ENCODE assay signal across 31 cellular contexts in the genomic region with DNA sequence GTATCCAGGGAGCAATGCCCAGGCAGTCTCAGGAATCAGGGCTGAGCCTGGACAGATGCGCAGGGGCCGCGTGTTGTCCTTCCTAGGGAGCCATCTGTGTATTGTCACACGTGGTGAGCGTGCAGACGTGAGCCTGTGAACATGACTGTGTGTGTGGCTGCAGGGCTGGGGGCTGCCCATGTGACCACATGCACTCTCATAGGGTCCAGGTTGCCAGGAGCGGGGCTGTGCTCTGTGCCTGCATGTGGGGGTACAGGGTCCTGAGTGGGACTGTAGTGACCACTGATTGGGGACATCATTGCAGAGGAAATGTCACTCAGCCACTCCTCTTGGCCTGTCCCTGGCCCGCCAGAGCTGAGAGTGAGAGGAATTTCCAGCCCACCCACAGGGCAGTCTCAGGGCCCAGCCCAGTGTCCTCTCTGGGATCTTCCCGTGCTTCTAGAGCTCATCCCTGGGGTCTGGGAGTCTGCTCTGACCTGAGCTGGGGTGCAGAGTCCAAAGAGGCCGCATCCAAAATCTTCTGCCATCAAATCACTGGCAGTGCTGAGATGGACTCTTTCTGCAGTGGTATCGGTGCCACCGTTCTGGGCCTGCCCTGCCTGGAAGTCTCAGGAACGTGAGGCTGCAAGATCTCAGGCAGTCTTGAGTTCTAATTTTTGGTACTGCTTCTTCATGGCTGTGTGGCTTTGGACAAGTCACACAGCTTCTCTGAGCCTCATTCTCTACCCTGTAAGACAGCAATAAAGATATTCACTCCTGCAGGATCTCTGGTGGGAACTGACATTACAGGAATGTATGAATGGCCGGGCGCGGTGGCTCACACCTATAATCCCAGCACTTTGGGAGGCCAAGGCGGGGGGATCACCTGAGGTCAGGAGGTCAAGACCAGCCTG.
DNase-seq lines count a peak whose midpoint lies in the region; ATAC-seq and TF ChIP-seq lines count a peak whose summit lies in the region.
"Had no signal": no experiment of that assay in that cellular context is flagged by ENCODE, and none has a peak within 500 bp of the region (broad histone marks: within the 10 kb centered on the region; RNA-seq: fewer than 3 reads in every experiment).

No MANE protein-coding gene starts in this region.

- peak overlapping the region in 8 of 11 experiments; percentile 82 to 96 (median 92); a peak in 13 of 22 replicates for H3K4me2 ChIP-seq in BLaER1 treated with 17β-estradiol and CSF1 and Interleukin-3, amounts not matched to agents 10 nM and 100 nM
- H3K4me2 ChIP-seq in neuronal stem cell (ENCODE audit: insufficient read depth, low read length, poor library complexity, severe bottlenecking) = no peak overlapping the region
- H3K4me2 ChIP-seq: PC-9 had no signal

- H3K36me3 ChIP-seq in BLaER1 treated with 17β-estradiol and CSF1 and Interleukin-3, amounts not matched to agents 10 nM and 100 nM = no peaks in the 10 kb centered on the region
- H3K36me3 ChIP-seq in endodermal cell (ENCODE audit: control insufficient read depth, insufficient read depth, low read length) (no peaks in the 10 kb centered on the region), neuronal stem cell (replicated peaks in 1 of 2; ENCODE audit: control insufficient read depth in 2 of 2, insufficient read depth in 2 of 2, low read length in 2 of 2) (no peaks in the 10 kb centered on the region)
- H3K36me3 ChIP-seq: esophagus squamous epithelium, suprapubic skin had no signal

- H4K91ac ChIP-seq in neuronal stem cell (ENCODE audit: low read depth, low read length, poor library complexity) = no peak overlapping the region

- H3K23ac ChIP-seq in neuronal stem cell (ENCODE audit: low read depth, low read length, poor library complexity) = peak overlapping the region; percentile 3

- H2BK12ac ChIP-seq in neuronal stem cell (ENCODE audit: low read length) = no peak overlapping the region

- no peak overlapping the region for H2AK5ac ChIP-seq in neuronal stem cell (ENCODE audit: low read depth, low read length)

- peak overlapping the region; percentile 54 for H3K18ac ChIP-seq in neuronal stem cell (ENCODE audit: low read length)

- ATAC-seq in GM19324 (IDR thresholded peaks at IDR 0.05; ENCODE audit: low FRiP score, unreplicated experiment) (no peak), GM18867 (IDR thresholded peaks at IDR 0.05; ENCODE audit: unreplicated experiment) (no peak), GM18873 (IDR thresholded peaks at IDR 0.05; ENCODE audit: low FRiP score, unreplicated experiment) (no peak)
- ATAC-seq: activated CD4-positive, alpha-beta T cell treated with anti-CD3 and anti-CD28 coated beads for 36 hours; activated CD8-positive, alpha-beta T cell treated with anti-CD3 and anti-CD28 coated beads for 36 hours; body of pancreas; foreskin keratinocyte; HCT116; naive thymus-derived CD8-positive, alpha-beta T cell had no signal

- H3K27ac Mint-ChIP-seq in endodermal cell = no peak overlapping the region
- H3K27ac Mint-ChIP-seq: activated CD4-positive, alpha-beta T cell treated with anti-CD3 and anti-CD28 coated beads for 36 hours; activated CD8-positive, alpha-beta T cell treated with anti-CD3 and anti-CD28 coated beads for 36 hours; activated naive CD4-positive, alpha-beta T cell treated with anti-CD3 and anti-CD28 coated beads, Interleukin-2, amount 10 ng/mL, durations not matched to agents 7 days and 5 days; activated T-helper 1 cell treated with anti-CD3 and anti-CD28 coated beads, Interleukin-12 subunit alpha, Interleukin-12 subunit beta, Interleukin-2, Interleukin-4 antibody, amounts not matched to agents 30 ng/mL and 10 ng/mL and 1 ng/mL, durations not matched to agents 14 hours and 24 hours and 36 hours; B cell; T-helper 2 cell treated with Interferon-gamma antibody and Interleukin-4, amounts not matched to agents 5 μg/mL and 100 μg/mL, for 36 hours had no signal

- WGBS in endodermal cell (ENCODE audit: insufficient coverage in 1 of 2, insufficient read length in 1 of 2), 2 experiments = 81 to 87% methylated on average over 16 to 17 of the region's 17 CpGs
- no CpG with 5 or more reads among the region's 17 CpGs for WGBS in neuronal stem cell (ENCODE audit: extremely low coverage in 2 of 2, insufficient read length in 2 of 2, insufficient replicate concordance in 1 of 2), 2 donors

- peak; percentile 32 for DNase-seq in NCI-H82 treated with DMSO at 0.1 percent for 48 hours (lab: John Stamatoyannopoulos, UW; ENCODE audit: unreplicated experiment)
- peak; percentile 45 for DNase-seq in endodermal cell
- DNase-seq in neuronal stem cell (ENCODE audit: low spot score) = no peak
- DNase-seq: activated CD4-positive, alpha-beta T cell treated with anti-CD3 and anti-CD28 coated beads for 36 hours; activated CD8-positive, alpha-beta memory T cell treated with anti-CD3 and anti-CD28 coated beads, Interleukin-2, amount 50 U/mL, for 48 hours; activated CD8-positive, alpha-beta T cell treated with anti-CD3 and anti-CD28 coated beads for 36 hours; activated naive CD4-positive, alpha-beta T cell treated with anti-CD3 and anti-CD28 coated beads, Interleukin-2, amount 10 ng/mL, durations not matched to agents 7 days and 5 days; body of pancreas; esophagus squamous epithelium; foreskin keratinocyte; kidney glomerular epithelial cell; naive thymus-derived CD8-positive, alpha-beta T cell; NCI-H1105; NCI-H187 treated with DMSO at 0.1 percent for 48 hours; NCI-H2171; NCI-H510A treated with DMSO at 0.1 percent for 48 hours; PC-9; Right ventricle myocardium superior; stimulated activated naive CD4-positive, alpha-beta T cell treated with Interleukin-2 at 50 U/mL for 16 hours had no signal

- no peaks in the 10 kb centered on the region for H3K9me3 Mint-ChIP-seq in endodermal cell
- H3K9me3 Mint-ChIP-seq: activated CD8-positive, alpha-beta T cell treated with anti-CD3 and anti-CD28 coated beads for 36 hours; activated naive CD4-positive, alpha-beta T cell treated with anti-CD3 and anti-CD28 coated beads, Interleukin-2, amount 10 ng/mL, durations not matched to agents 7 days and 5 days; activated T-helper 1 cell treated with anti-CD3 and anti-CD28 coated beads, Interleukin-12 subunit alpha, Interleukin-12 subunit beta, Interleukin-2, Interleukin-4 antibody, amounts not matched to agents 30 ng/mL and 10 ng/mL and 1 ng/mL, durations not matched to agents 14 hours and 24 hours and 36 hours; naive thymus-derived CD8-positive, alpha-beta T cell; T-helper 2 cell treated with Interferon-gamma antibody and Interleukin-4, amounts not matched to agents 5 μg/mL and 100 μg/mL, for 36 hours had no signal

- H2AFZ ChIP-seq in neuronal stem cell (ENCODE audit: low read length) = no peak overlapping the region
- H2AFZ ChIP-seq: PC-9 had no signal

- H2BK120ac ChIP-seq in neuronal stem cell (ENCODE audit: low read depth, low read length) = no peak overlapping the region

- no peak for TF ChIP-seq CTCF in endodermal cell (conservative IDR thresholded peaks at IDR 0.05)

- H4K20me1 ChIP-seq in BLaER1 treated with 17β-estradiol and CSF1 and Interleukin-3, amounts not matched to agents 10 nM and 100 nM = peaks cover 0 to 18% (median 0%) of the 10 kb centered on the region in 11 experiments; a peak in 6 of 22 replicates

- H3K9me3 ChIP-seq in BLaER1 treated with 17β-estradiol and CSF1 and Interleukin-3, amounts not matched to agents 10 nM and 100 nM (replicated peaks in 1 of 11) = no peaks in the 10 kb centered on the region
- H3K9me3 ChIP-seq in endodermal cell (ENCODE audit: control insufficient read depth, low read length) (no peaks in the 10 kb centered on the region), neuronal stem cell (replicated peaks in 1 of 2; ENCODE audit: control insufficient read depth in 2 of 2, insufficient read depth in 1 of 2, low read depth in 1 of 2, low read length in 2 of 2) (no peaks in the 10 kb centered on the region)
- H3K9me3 ChIP-seq: body of pancreas, esophagus squamous epithelium, suprapubic skin had no signal

- H3K27me3 Mint-ChIP-seq in endodermal cell (ENCODE audit: insufficient read depth) = no peaks in the 10 kb centered on the region

- H3K4me3 Mint-ChIP-seq in endodermal cell = no peak overlapping the region
- H3K4me3 Mint-ChIP-seq: activated CD4-positive, alpha-beta T cell treated with anti-CD3 and anti-CD28 coated beads for 36 hours; activated CD8-positive, alpha-beta T cell treated with anti-CD3 and anti-CD28 coated beads for 36 hours; activated naive CD4-positive, alpha-beta T cell treated with anti-CD3 and anti-CD28 coated beads, Interleukin-2, amount 10 ng/mL, durations not matched to agents 7 days and 5 days; activated T-helper 1 cell treated with anti-CD3 and anti-CD28 coated beads, Interleukin-12 subunit alpha, Interleukin-12 subunit beta, Interleukin-2, Interleukin-4 antibody, amounts not matched to agents 30 ng/mL and 10 ng/mL and 1 ng/mL, durations not matched to agents 14 hours and 24 hours and 36 hours; B cell; naive thymus-derived CD8-positive, alpha-beta T cell; T-helper 2 cell treated with Interferon-gamma antibody and Interleukin-4, amounts not matched to agents 5 μg/mL and 100 μg/mL, for 36 hours had no signal

- H3K4me3 ChIP-seq in BLaER1 treated with 17β-estradiol and CSF1 and Interleukin-3, amounts not matched to agents 10 nM and 100 nM = no peak overlapping the region
- H3K4me3 ChIP-seq in endodermal cell (ENCODE audit: low read length) = no peak overlapping the region
- H3K4me3 ChIP-seq in neuronal stem cell (ENCODE audit: low read length in 2 of 2) = no peak overlapping the region
- H3K4me3 ChIP-seq: body of pancreas, esophagus squamous epithelium, GM12878, lung, PC-9, skin epidermis, suprapubic skin had no signal

- peaks cover 14% of the 10 kb centered on the region for H3K4me1 Mint-ChIP-seq in endodermal cell
- H3K4me1 Mint-ChIP-seq: B cell had no signal

- peak overlapping the region; percentile 8 for H2BK15ac ChIP-seq in neuronal stem cell (ENCODE audit: low read length)

- peak overlapping the region; percentile 11 for H3K14ac ChIP-seq in neuronal stem cell (ENCODE audit: low read length)

- H3K36me3 Mint-ChIP-seq in endodermal cell (ENCODE audit: low read depth) = no peaks in the 10 kb centered on the region
- H3K36me3 Mint-ChIP-seq: activated naive CD4-positive, alpha-beta T cell treated with anti-CD3 and anti-CD28 coated beads, Interleukin-2, amount 10 ng/mL, durations not matched to agents 7 days and 5 days; naive thymus-derived CD8-positive, alpha-beta T cell had no signal

- peaks cover 8 to 72% (median 52%) of the 10 kb centered on the region in 10 experiments; a peak in 19 of 20 replicates for H3K4me1 ChIP-seq in BLaER1 treated with 17β-estradiol and CSF1 and Interleukin-3, amounts not matched to agents 10 nM and 100 nM
- H3K4me1 ChIP-seq in endodermal cell (ENCODE audit: control insufficient read depth, insufficient read depth, low read length) (no peaks in the 10 kb centered on the region), neuronal stem cell (ENCODE audit: control insufficient read depth in 2 of 2, insufficient read depth in 1 of 2, low read depth in 1 of 2, low read length in 2 of 2) (peaks cover 15 to 23% of the 10 kb centered on the region in 2 donors)
- H3K4me1 ChIP-seq: body of pancreas, foreskin keratinocyte had no signal

- H3K27ac ChIP-seq in BLaER1 treated with 17β-estradiol and CSF1 and Interleukin-3, amounts not matched to agents 10 nM and 100 nM = no peak overlapping the region
- no peak overlapping the region for H3K27ac ChIP-seq in endodermal cell (ENCODE audit: low read depth, low read length)
- no peak overlapping the region for H3K27ac ChIP-seq in neuronal stem cell (replicated peaks; ENCODE audit: low read length)
- H3K27ac ChIP-seq: body of pancreas, esophagus squamous epithelium, foreskin keratinocyte, PC-9, skin epidermis, suprapubic skin had no signal

- no peaks in the 10 kb centered on the region for H3K79me1 ChIP-seq in neuronal stem cell (ENCODE audit: low read depth, low read length)

- no peak overlapping the region for H3K4ac ChIP-seq in neuronal stem cell (ENCODE audit: low read length)

- H2BK5ac ChIP-seq in neuronal stem cell (ENCODE audit: low read length) = peak overlapping the region; percentile 2

- H4K8ac ChIP-seq in neuronal stem cell (ENCODE audit: low read depth, low read length) = no peak overlapping the region

- H3K9ac ChIP-seq in BLaER1 treated with 17β-estradiol and CSF1 and Interleukin-3, amounts not matched to agents 10 nM and 100 nM = peak overlapping the region in 1 of 11 experiments; percentile 29; a peak in 1 of 22 replicates
- H3K9ac ChIP-seq in endodermal cell (ENCODE audit: extremely low read depth, low read length, poor library complexity, severe bottlenecking) (no peak overlapping the region), neuronal stem cell (ENCODE audit: low read depth, low read length, poor library complexity) (peak overlapping the region; percentile 47)

- H3K27me3 ChIP-seq in BLaER1 treated with 17β-estradiol and CSF1 and Interleukin-3, amounts not matched to agents 10 nM and 100 nM = peaks cover 19 to 65% (median 48%) of the 10 kb centered on the region in 11 experiments
- H3K27me3 ChIP-seq in endodermal cell (ENCODE audit: control insufficient read depth, insufficient read depth, low read length, poor library complexity, severe bottlenecking) (no peaks in the 10 kb centered on the region), neuronal stem cell (ENCODE audit: control insufficient read depth in 3 of 3, insufficient read depth in 3 of 3, low read depth in 1 of 3, low read length in 3 of 3) (peaks cover 0 to 31% (median 0%) of the 10 kb centered on the region in 3 experiments)
- H3K27me3 ChIP-seq: body of pancreas, foreskin keratinocyte, suprapubic skin had no signal
